In genomic region chr12:97169922-97170321, GRCh38 we compare ENCODE assay signal across 20 cellular contexts.
"Had no signal": no experiment of that assay in that cellular context is flagged by ENCODE, and none has a peak within 500 bp of the region (broad histone marks: within the 10 kb centered on the region; RNA-seq: fewer than 3 reads in every experiment).

No MANE protein-coding gene starts in this region.

- H3K27ac Mint-ChIP-seq: activated CD4-positive, alpha-beta memory T cell treated with anti-CD3 and anti-CD28 coated beads, Interleukin-2, amount 10 ng/mL, durations not matched to agents 7 days and 5 days; activated CD4-positive, alpha-beta T cell treated with anti-CD3 and anti-CD28 coated beads, Interleukin-2, amount 10 ng/mL, durations not matched to agents 7 days and 5 days; activated naive CD4-positive, alpha-beta T cell treated with anti-CD3 and anti-CD28 coated beads, Interleukin-2, amount 10 ng/mL, durations not matched to agents 7 days and 5 days; activated naive CD8-positive, alpha-beta T cell treated with anti-CD3 and anti-CD28 coated beads, Interleukin-2, amount 10 ng/mL, durations not matched to agents 7 days and 5 days; activated T-cell treated with anti-CD3 and anti-CD28 coated beads, Interleukin-2, amount 50 U/mL, for 24 hours; effector memory CD8-positive, alpha-beta T cell; natural killer cell treated with Interleukin-12 subunit alpha and Interleukin-12 subunit beta and Interleukin-15 and Interleukin-18, amount 100 ng/mL, for 72 hours had no signal

- DNase-seq: activated CD4-positive, alpha-beta memory T cell treated with anti-CD3 and anti-CD28 coated beads, Interleukin-2, amount 10 ng/mL, durations not matched to agents 7 days and 5 days; activated CD4-positive, alpha-beta T cell treated with anti-CD3 and anti-CD28 coated beads, Interleukin-2, amount 10 ng/mL, durations not matched to agents 7 days and 5 days; activated CD4-positive, CD25-positive, alpha-beta regulatory T cell treated with anti-CD3 and anti-CD28 coated beads, Interleukin-2, amount 50 U/mL, for 72 hours; activated CD8-positive, alpha-beta memory T cell treated with anti-CD3 and anti-CD28 coated beads, Interleukin-2, amount 50 U/mL, for 48 hours; activated gamma-delta T cell; activated naive CD4-positive, alpha-beta T cell treated with anti-CD3 and anti-CD28 coated beads, Interleukin-2, amount 10 ng/mL, durations not matched to agents 7 days and 5 days; activated naive CD8-positive, alpha-beta T cell treated with anti-CD3 and anti-CD28 coated beads, Interleukin-2, amount 10 ng/mL, durations not matched to agents 7 days and 5 days; activated T-cell treated with anti-CD3 and anti-CD28 coated beads, Interleukin-2, amount 50 U/mL, for 24 hours; brain microvascular endothelial cell; effector memory CD8-positive, alpha-beta T cell; erythroblast; islet precursor cell; left ventricle myocardium inferior; mucosa of descending colon; posterior cingulate gyrus; right cardiac atrium; spleen; stimulated activated naive CD4-positive, alpha-beta T cell; tibial artery had no signal

- H3K4me3 Mint-ChIP-seq: activated CD4-positive, alpha-beta memory T cell treated with anti-CD3 and anti-CD28 coated beads, Interleukin-2, amount 10 ng/mL, durations not matched to agents 7 days and 5 days; activated CD4-positive, alpha-beta T cell treated with anti-CD3 and anti-CD28 coated beads, Interleukin-2, amount 10 ng/mL, durations not matched to agents 7 days and 5 days; activated naive CD4-positive, alpha-beta T cell treated with anti-CD3 and anti-CD28 coated beads, Interleukin-2, amount 10 ng/mL, durations not matched to agents 7 days and 5 days; activated naive CD8-positive, alpha-beta T cell treated with anti-CD3 and anti-CD28 coated beads, Interleukin-2, amount 10 ng/mL, durations not matched to agents 7 days and 5 days; activated T-cell treated with anti-CD3 and anti-CD28 coated beads, Interleukin-2, amount 50 U/mL, for 24 hours; effector memory CD8-positive, alpha-beta T cell; natural killer cell treated with Interleukin-12 subunit alpha and Interleukin-12 subunit beta and Interleukin-15 and Interleukin-18, amount 100 ng/mL, for 72 hours had no signal

- H3K27me3 Mint-ChIP-seq: activated CD4-positive, alpha-beta memory T cell treated with anti-CD3 and anti-CD28 coated beads, Interleukin-2, amount 10 ng/mL, durations not matched to agents 7 days and 5 days; activated naive CD4-positive, alpha-beta T cell treated with anti-CD3 and anti-CD28 coated beads, Interleukin-2, amount 10 ng/mL, durations not matched to agents 7 days and 5 days; natural killer cell treated with Interleukin-12 subunit alpha and Interleukin-12 subunit beta and Interleukin-15 and Interleukin-18, amount 100 ng/mL, for 72 hours had no signal

- H3K36me3 Mint-ChIP-seq: activated naive CD4-positive, alpha-beta T cell treated with anti-CD3 and anti-CD28 coated beads, Interleukin-2, amount 10 ng/mL, durations not matched to agents 7 days and 5 days; activated naive CD8-positive, alpha-beta T cell treated with anti-CD3 and anti-CD28 coated beads, Interleukin-2, amount 10 ng/mL, durations not matched to agents 7 days and 5 days; natural killer cell treated with Interleukin-12 subunit alpha and Interleukin-12 subunit beta and Interleukin-15 and Interleukin-18, amount 100 ng/mL, for 72 hours had no signal

- H3K4me1 Mint-ChIP-seq: activated CD4-positive, alpha-beta memory T cell treated with anti-CD3 and anti-CD28 coated beads, Interleukin-2, amount 10 ng/mL, durations not matched to agents 7 days and 5 days; activated CD4-positive, alpha-beta T cell treated with anti-CD3 and anti-CD28 coated beads, Interleukin-2, amount 10 ng/mL, durations not matched to agents 7 days and 5 days; activated naive CD4-positive, alpha-beta T cell treated with anti-CD3 and anti-CD28 coated beads, Interleukin-2, amount 10 ng/mL, durations not matched to agents 7 days and 5 days; activated naive CD8-positive, alpha-beta T cell treated with anti-CD3 and anti-CD28 coated beads, Interleukin-2, amount 10 ng/mL, durations not matched to agents 7 days and 5 days had no signal

- H3K9me3 Mint-ChIP-seq: activated CD4-positive, alpha-beta memory T cell treated with anti-CD3 and anti-CD28 coated beads, Interleukin-2, amount 10 ng/mL, durations not matched to agents 7 days and 5 days; activated CD4-positive, alpha-beta T cell treated with anti-CD3 and anti-CD28 coated beads, Interleukin-2, amount 10 ng/mL, durations not matched to agents 7 days and 5 days; activated naive CD4-positive, alpha-beta T cell treated with anti-CD3 and anti-CD28 coated beads, Interleukin-2, amount 10 ng/mL, durations not matched to agents 7 days and 5 days; activated naive CD8-positive, alpha-beta T cell treated with anti-CD3 and anti-CD28 coated beads, Interleukin-2, amount 10 ng/mL, durations not matched to agents 7 days and 5 days; activated T-cell treated with anti-CD3 and anti-CD28 coated beads, Interleukin-2, amount 50 U/mL, for 24 hours; effector memory CD8-positive, alpha-beta T cell; natural killer cell treated with Interleukin-12 subunit alpha and Interleukin-12 subunit beta and Interleukin-15 and Interleukin-18, amount 100 ng/mL, for 72 hours had no signal
